ENCODE assay signal across 17 cellular contexts in the genomic region with DNA sequence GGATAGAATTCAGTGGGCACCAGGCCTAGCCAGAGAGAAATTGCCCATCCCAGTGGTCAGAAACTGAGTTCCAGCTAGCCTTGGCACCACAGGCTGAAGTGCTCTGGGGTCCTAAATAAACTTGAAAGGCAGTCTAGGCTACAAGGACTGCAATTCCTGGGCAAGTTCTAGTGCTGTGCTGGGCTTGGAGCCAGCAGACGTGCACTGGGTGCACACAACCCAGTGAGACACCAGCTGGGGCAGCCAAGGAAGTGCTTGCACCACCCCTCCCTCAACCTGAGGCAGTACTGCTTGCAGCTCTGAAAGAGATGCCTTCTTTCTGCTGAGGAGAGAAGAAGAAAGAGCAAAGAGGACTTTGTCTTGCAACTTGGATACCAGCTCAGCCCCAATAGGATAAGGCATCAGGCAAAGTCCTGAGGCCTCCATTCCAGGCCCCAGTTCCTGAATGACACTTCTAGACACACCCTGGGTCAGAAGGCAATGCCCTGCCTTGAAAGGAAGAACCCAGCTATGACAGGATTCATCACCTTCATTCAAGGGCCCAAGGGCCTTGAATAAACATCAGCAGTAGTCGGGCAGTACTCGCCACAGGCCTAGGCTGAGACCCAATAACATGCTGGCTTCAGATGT.
"Had no signal": no experiment of that assay in that cellular context is flagged by ENCODE, and none has a peak within 500 bp of the region (broad histone marks: within the 10 kb centered on the region; RNA-seq: fewer than 3 reads in every experiment).

No MANE protein-coding gene starts in this region.

- H3K4me1 ChIP-seq: ascending aorta, breast epithelium, esophagus muscularis mucosa, suprapubic skin, upper lobe of right lung had no signal

- H3K9me3 ChIP-seq: ascending aorta, breast epithelium, upper lobe of right lung had no signal

- ATAC-seq: activated CD8-positive, alpha-beta T cell treated with anti-CD3 and anti-CD28 coated beads for 36 hours; activated naive CD8-positive, alpha-beta T cell treated with anti-CD3 and anti-CD28 coated beads, Interleukin-2, amount 50 U/mL, for 24 hours; left lobe of liver; right cardiac atrium; T-cell; upper lobe of right lung had no signal

- H3K27ac ChIP-seq: ascending aorta, breast epithelium, esophagus muscularis mucosa, suprapubic skin, upper lobe of right lung had no signal

- H3K36me3 ChIP-seq: ascending aorta, breast epithelium, esophagus muscularis mucosa, suprapubic skin, upper lobe of right lung had no signal

- H3K27me3 ChIP-seq: ascending aorta, upper lobe of right lung had no signal

- H3K4me3 ChIP-seq: ascending aorta, breast epithelium, esophagus muscularis mucosa, suprapubic skin, upper lobe of right lung had no signal

- DNase-seq: activated B cell treated with CpG ODN at 0.5 μM for 24 hours; activated CD4-positive, alpha-beta T cell treated with anti-CD3 and anti-CD28 coated beads for 4 hours; activated CD8-positive, alpha-beta T cell treated with anti-CD3 and anti-CD28 coated beads for 36 hours; activated naive CD4-positive, alpha-beta T cell treated with anti-CD3 and anti-CD28 coated beads, Interleukin-2, amount 10 ng/mL, durations not matched to agents 7 days and 5 days; activated naive CD8-positive, alpha-beta T cell treated with anti-CD3 and anti-CD28 coated beads, Interleukin-2, amount 50 U/mL, for 24 hours; activated T-cell treated with anti-CD3 and anti-CD28 coated beads, Interleukin-2, amount 50 U/mL, for 1 hour; effector CD8-positive, alpha-beta T cell; islet precursor cell; right cardiac atrium; stimulated activated CD4-positive, alpha-beta T cell treated with anti-CD3 and anti-CD28 coated beads, Interleukin-2, amount 100 ng/mL, for 48 hours; T-cell; upper lobe of right lung had no signal
